In the genomic region with DNA sequence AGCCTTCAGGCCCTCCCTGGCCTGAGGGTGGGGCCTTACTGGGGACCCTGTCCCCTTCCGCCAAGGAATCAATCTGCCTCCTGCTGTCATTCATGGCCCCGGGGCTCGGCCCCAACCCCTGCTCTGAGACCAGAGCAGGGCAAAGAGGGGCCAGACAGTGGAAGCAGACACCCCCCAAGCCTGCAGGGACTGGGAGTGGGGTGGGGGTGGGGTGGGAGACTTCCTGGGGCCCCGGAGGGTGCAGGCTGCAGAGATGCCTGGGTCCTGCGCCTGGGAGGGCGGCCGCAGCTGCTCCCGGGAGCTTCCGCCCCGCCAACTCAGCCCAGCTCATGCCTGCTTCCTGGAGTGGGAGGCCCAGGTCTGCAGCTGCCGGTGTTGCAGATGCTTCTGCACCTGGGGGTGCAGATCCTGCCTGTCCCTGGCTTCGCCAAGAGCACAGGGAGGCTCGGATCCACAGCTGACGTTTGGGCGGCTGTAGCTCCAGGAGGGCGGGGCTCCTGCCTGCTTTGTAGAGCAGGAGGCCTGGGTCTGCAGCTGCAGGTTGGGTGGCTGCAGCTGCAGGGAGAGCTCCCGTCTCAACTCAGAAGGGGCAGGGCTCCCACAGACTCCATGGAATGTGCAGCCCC, we compare ENCODE assay signal across 26 cellular contexts. TPM values are rescaled to one million over a fixed set of nuclear protein-coding genes. Genes with fewer than 3 reads are reported as not detected.
DNase-seq lines count a peak whose midpoint lies in the region; ATAC-seq, FAIRE-seq and TF ChIP-seq lines count a peak whose summit lies in the region.
"Had no signal": no experiment of that assay in that cellular context is flagged by ENCODE, and none has a peak within 500 bp of the region (broad histone marks: within the 10 kb centered on the region; RNA-seq: fewer than 3 reads in every experiment).

No MANE protein-coding gene starts in this region.

- TF ChIP-seq CTCF in HepG2 (CRISPR knock-in tag; IDR thresholded peaks at IDR 0.05) (no peak), right lobe of liver (IDR thresholded peaks at IDR 0.05) (no peak), testis (IDR thresholded peaks at IDR 0.05) (no peak)

- no peak for TF ChIP-seq POLR2A in HepG2 (IDR thresholded peaks at IDR 0.05; ENCODE audit: insufficient read depth in 1 of 2, low read depth in 2 of 2, low read length in 2 of 2)
- no peak for TF ChIP-seq POLR2A in right lobe of liver (IDR thresholded peaks at IDR 0.05)
- TF ChIP-seq POLR2A in testis (IDR thresholded peaks at IDR 0.05), result no peak
- no peak for TF ChIP-seq POLR2A in erythroblast (IDR thresholded peaks at IDR 0.05; ENCODE audit: low read length)

- in situ Hi-C loops in HepG2 (cut with HindIII; ENCODE audit: extremely low pct_ligation_motif_present, low pct_unique_long_range_greater_than_20kb), result loop anchor here (10.0 kb wide), 1 partner anchor 45 kb away; no protein-coding TSS in a partner anchor

- H3K4me1 ChIP-seq in HepG2 (ENCODE audit: insufficient read depth, low read length) (peaks cover 12% of the 10 kb centered on the region; the same call in 1 of the 2 replicates), right lobe of liver (no peaks in the 10 kb centered on the region), testis (no peaks in the 10 kb centered on the region)
- H3K4me1 ChIP-seq: A549, Peyer's patch had no signal

- H3K9me3 Mint-ChIP-seq in T-cell, result peaks cover 0 to 5% (median 0%) of the 10 kb centered on the region in 3 donors

- no peak overlapping the region for H3K4me3 Mint-ChIP-seq in T-cell
- H3K4me3 Mint-ChIP-seq: CD4-positive, CD25-positive, alpha-beta regulatory T cell had no signal

- no peak overlapping the region for H3K27ac ChIP-seq in HepG2 (ENCODE audit: extremely low read length, insufficient read depth, low read length)
- H3K27ac ChIP-seq in right lobe of liver, result no peak overlapping the region
- no peak overlapping the region for H3K27ac ChIP-seq in testis
- H3K27ac ChIP-seq: A549, GM23248, Peyer's patch, SK-N-MC had no signal

- no TSS peak for BruUV-seq in HepG2 (replicated peaks; lab: Mats Ljungman, UMichigan)

- intact Hi-C loops in HepG2 (cut with micrococcal nuclease; ENCODE audit: unreplicated experiment), result no loop called here
- intact Hi-C loops in right lobe of liver (cut with DNase I), result no loop called here
- intact Hi-C loops in testis (cut with DNase I; ENCODE audit: low total_unique reads), result no loop called here

- no peak overlapping the region for H3K27ac Mint-ChIP-seq in T-cell
- H3K27ac Mint-ChIP-seq: CD4-positive, CD25-positive, alpha-beta regulatory T cell had no signal

- no peak for TF ChIP-seq EP300 in HepG2 (IDR thresholded peaks at IDR 0.05; ENCODE audit: low read depth in 2 of 2, low read length in 2 of 2)
- no peak for TF ChIP-seq EP300 in HepG2 (CRISPR knock-in tag; IDR thresholded peaks at IDR 0.05; ENCODE audit: borderline replicate concordance)

- no peaks in the 10 kb centered on the region for H3K9me3 ChIP-seq in HepG2 (ENCODE audit: low read length)
- no peaks in the 10 kb centered on the region for H3K9me3 ChIP-seq in right lobe of liver
- no peaks in the 10 kb centered on the region for H3K9me3 ChIP-seq in testis
- H3K9me3 ChIP-seq: A549, Peyer's patch had no signal

- H3K9ac ChIP-seq in HepG2 (ENCODE audit: insufficient read depth, low read depth, low read length), result no peak overlapping the region
- H3K9ac ChIP-seq: GM23248 had no signal

- DNase-seq in HepG2 (ENCODE audit: low spot score) (no peak), right lobe of liver (no peak), NCI-H146 (lab: John Stamatoyannopoulos, UW) (peak; percentile 63), SHP77 treated with DMSO at 0.1 percent for 48 hours (lab: John Stamatoyannopoulos, UW) (peak; percentile 79), testis (no peak), T-cell (no peak), erythroblast (lab: John Stamatoyannopoulos, UW) (no peak), kidney glomerular epithelial cell (lab: John Stamatoyannopoulos, UW) (no peak)
- DNase-seq: CD4-positive, CD25-positive, alpha-beta regulatory T cell; GDM1; GM23248; Karpas-422; MV-4-11; NCI-H1417; NCI-H187 treated with DMSO at 0.1 percent for 48 hours; NCI-H2227 treated with DMSO at 0.1 percent for 48 hours; NCI-H524; NK-92 treated with Interleukin-12 subunit alpha and Interleukin-12 subunit beta, amount 100 ng/mL, for 24 hours; Peyer's patch; SW 1271; T-helper 2 cell had no signal

- TF ChIP-seq RAD21 in HepG2 (CRISPR knock-in tag; IDR thresholded peaks at IDR 0.05), result no peak

- H2AFZ ChIP-seq in HepG2 (ENCODE audit: low read length), result no peak overlapping the region
- H2AFZ ChIP-seq: GM23248 had no signal

- CTCF ChIA-PET in HepG2 (lab: Yijun Ruan, JAX; ENCODE audit: low intra/inter-chr PET ratio, low total read pairs) (no interaction called here), T-cell (lab: Charles Lee) (no interaction called here)

- H3K36me3 Mint-ChIP-seq in T-cell, result no peaks in the 10 kb centered on the region
- H3K36me3 Mint-ChIP-seq: CD4-positive, CD25-positive, alpha-beta regulatory T cell had no signal

- H3K4me3 ChIP-seq in HepG2 (replicated peaks in 1 of 3; ENCODE audit: insufficient read depth in 1 of 3, low read depth in 2 of 3, low read length in 3 of 3) (peak overlapping the region; percentile 19 to 54 (median 48); a peak in 5 of 6 replicates), right lobe of liver (no peak overlapping the region), testis (peak overlapping the region; percentile 18 to 47)
- H3K4me3 ChIP-seq: A549, GM23248, Peyer's patch, SK-N-MC had no signal

- peak overlapping the region; percentile 61 for H3K4me2 ChIP-seq in HepG2 (ENCODE audit: low read depth, low read length)
- H3K4me2 ChIP-seq: A549 had no signal

- H3K27me3 ChIP-seq in HepG2 (ENCODE audit: control insufficient read depth in 1 of 2, insufficient read depth in 2 of 2, low read length in 2 of 2) (peaks cover 1 to 16% of the 10 kb centered on the region in 2 experiments; a peak in 4 of 5 replicates), right lobe of liver (no peaks in the 10 kb centered on the region), testis (no peaks in the 10 kb centered on the region)
- H3K27me3 ChIP-seq: Peyer's patch had no signal

- 14% methylated on average over 4 of the region's 17 CpGs for WGBS in HepG2 (ENCODE audit: low lambda C conversion rate)
- no CpG with 5 or more reads among the region's 17 CpGs for WGBS in right lobe of liver (ENCODE audit: insufficient coverage, low coverage, low lambda C conversion rate, missing lambda C conversion rate)
- 25 to 68% methylated on average over 1 to 12 of the region's 17 CpGs for WGBS in testis, 2 donors

- ATAC-seq in HepG2, result peak; percentile 89
- no peak for ATAC-seq in right lobe of liver
- ATAC-seq in T-cell (replicated peaks in 1 of 4), result no peak
- ATAC-seq: A549 had no signal

- POLR2A ChIA-PET in HepG2 (lab: Yijun Ruan, JAX), result no interaction called here
- POLR2A ChIA-PET in T-cell (lab: Charles Lee), result no interaction called here

- H4K20me1 ChIP-seq in HepG2 (ENCODE audit: insufficient read depth, low read length), result no peaks in the 10 kb centered on the region

- peaks cover 16 to 18% of the 10 kb centered on the region in 2 donors for H3K27me3 Mint-ChIP-seq in T-cell

- H3K4me1 Mint-ChIP-seq in T-cell, result no peaks in the 10 kb centered on the region
- H3K4me1 Mint-ChIP-seq: CD4-positive, CD25-positive, alpha-beta regulatory T cell had no signal

- H3K36me3 ChIP-seq in HepG2 (replicated peaks in 1 of 2; ENCODE audit: control insufficient read depth in 1 of 2, insufficient read depth in 2 of 2, low read length in 2 of 2) (no peaks in the 10 kb centered on the region), right lobe of liver (no peaks in the 10 kb centered on the region), testis (ENCODE audit: low read depth, missing control alignments) (no peaks in the 10 kb centered on the region)
- H3K36me3 ChIP-seq: Peyer's patch had no signal

- FAIRE-seq in HepG2 (lab: Jason Lieb, UNC), result no peak
- FAIRE-seq: A549, GM18507 had no signal

- no peaks in the 10 kb centered on the region for H3K79me2 ChIP-seq in HepG2 (ENCODE audit: insufficient read depth, low read length)

TF ChIP-seq in HepG2, 621 proteins besides CTCF, POLR2A, EP300 and RAD21 (continues in another document):
- TF ChIP-seq GLI4 (CRISPR knock-in tag; IDR thresholded peaks at IDR 0.05; ENCODE audit: borderline replicate concordance), result no peak
- TF ChIP-seq DNMT1 (CRISPR knock-in tag; IDR thresholded peaks at IDR 0.05), result 0 out of 2 replicates have a peak, but pooled peaks have one; percentile 33

RNA-seq across cellular contexts. Expression of a gene that starts 6.2 kb away (rescaled TPM):
- total RNA-seq in HepG2 (2016; rRNA removed; fragmentation: Illumina TruSeq; extraction: Trizol) (0.04 and 0.11 TPM in 2 replicates), right lobe of liver (not detected), testis (1 to 10 TPM; 3.0 to 6.6 TPM), T-cell (not detected)
- not detected in 2 replicates for total RNA-seq in HepG2 (2016; cell fraction: cytosol; rRNA removed; fragmentation: Illumina TruSeq; extraction: Trizol; ENCODE audit: low read depth)
- total RNA-seq in HepG2 (2016; cell fraction: insoluble cytoplasmic fraction; rRNA removed; fragmentation: Illumina TruSeq; extraction: Trizol), result 0.12 TPM in 1 of 2 replicates, not detected in the other
- total RNA-seq in HepG2 (2016; cell fraction: membrane; rRNA removed; fragmentation: Illumina TruSeq; extraction: Trizol), result not detected in 2 replicates
- total RNA-seq in HepG2 (2016; cell fraction: nucleus; rRNA removed; fragmentation: Illumina TruSeq; extraction: Trizol), result 0.12 TPM in 1 of 2 replicates, not detected in the other
- polyA plus RNA-seq in HepG2 (2011; rRNA removed) (not detected in 2 replicates), testis (ENCODE audit: insufficient read depth, low read depth, low replicate concordance) (10.6 TPM)
- 0.01 TPM in 1 of 2 replicates, not detected in the other for polyA plus RNA-seq in HepG2 (2011; cell fraction: cytosol; rRNA removed)
- 0.02 TPM in 1 of 2 replicates, not detected in the other for polyA plus RNA-seq in HepG2 (2011; cell fraction: nucleus; rRNA removed)
- polyA plus RNA-seq in HepG2 (2012), result 0.04 and 0.05 TPM in 2 replicates
- polyA plus RNA-seq in HepG2 (2016; cell fraction: cytosol; fragmentation: Illumina TruSeq; extraction: Trizol; ENCODE audit: low read depth), result not detected in 2 replicates
- polyA plus RNA-seq in HepG2 (2016; cell fraction: insoluble cytoplasmic fraction; fragmentation: Illumina TruSeq; extraction: Trizol; ENCODE audit: low read depth), result not detected in 2 replicates
- polyA plus RNA-seq in HepG2 (2016; cell fraction: membrane; fragmentation: Illumina TruSeq; extraction: Trizol; ENCODE audit: low read depth), result not detected in 2 replicates
- not detected in 2 replicates for polyA plus RNA-seq in HepG2 (2016; cell fraction: nucleus; fragmentation: Illumina TruSeq; extraction: Trizol; ENCODE audit: insufficient read depth, low read depth)
- 0.12 TPM in 1 of 2 replicates, not detected in the other for polyA minus RNA-seq in HepG2 (2011; rRNA and poly(A)+ RNA removed; ENCODE audit: low replicate concordance)
- not detected in 2 replicates for polyA minus RNA-seq in HepG2 (2011; cell fraction: cytosol; rRNA and poly(A)+ RNA removed)
- polyA minus RNA-seq in HepG2 (2011; cell fraction: nucleus; rRNA and poly(A)+ RNA removed), result 0.13 and 0.37 TPM in 2 replicates
- total RNA-seq: CD4-positive, CD25-positive, alpha-beta regulatory T cell; GM23248; OCI-LY7; Peyer's patch had no signal
- polyA plus RNA-seq: BJ; CD4-positive, CD25-positive, alpha-beta regulatory T cell; GM23248 had no signal

Comparison
In these comparisons a context has a peak if more than half of its experiments do, and no peak if none do; other contexts are left out.
1. H3K4me3 ChIP-seq: peak in HepG2 (3 of 3) and testis (2 of 2); none in right lobe of liver (0 of 3).
2. DNase-seq: peak in NCI-H146 (single experiment) and SHP77 treated with DMSO at 0.1 percent for 48 hours (single experiment); none in HepG2 (single experiment), right lobe of liver (0 of 3), testis (single experiment), T-cell (0 of 34), erythroblast (0 of 2) and kidney glomerular epithelial cell (single experiment).